Comparison of ENCODE assay signal across 33 cellular contexts in genomic region chr10:34477229-34477628, GRCh38.
"Had no signal": no experiment of that assay in that cellular context is flagged by ENCODE, and none has a peak within 500 bp of the region (broad histone marks: within the 10 kb centered on the region; RNA-seq: fewer than 3 reads in every experiment).

No MANE protein-coding gene starts in this region.

- FAIRE-seq: kidney had no signal

- H3K4me1 ChIP-seq: body of pancreas, gastrocnemius medialis, parathyroid adenoma, psoas muscle, sigmoid colon had no signal

- H3K27ac ChIP-seq: adrenal gland, body of pancreas, colonic mucosa, gastrocnemius medialis, parathyroid adenoma, psoas muscle, sigmoid colon, stomach, tibial nerve, WERI-Rb-1 had no signal

- H3K27me3 ChIP-seq: adrenal gland, body of pancreas, colonic mucosa, gastrocnemius medialis, sigmoid colon, stomach, tibial nerve had no signal

- ATAC-seq: activated CD4-positive, CD25-positive, alpha-beta regulatory T cell treated with anti-CD3 and anti-CD28 coated beads, Interleukin-2, amount 50 U/mL, for 24 hours; body of pancreas; effector memory CD8-positive, alpha-beta T cell; gastrocnemius medialis; naive thymus-derived CD8-positive, alpha-beta T cell; psoas muscle; stimulated activated memory B cell treated with anti-CD40 and anti-IgM and Interleukin-4, amounts not matched to agents 10 μg/mL and 1 μg/mL and 100 μg/mL, for 72 hours; T-helper 17 cell had no signal

- DNase-seq: activated CD4-positive, alpha-beta memory T cell treated with anti-CD3 and anti-CD28 coated beads for 36 hours; activated CD4-positive, alpha-beta T cell treated with anti-CD3 and anti-CD28 coated beads, Interleukin-2, amount 10 ng/mL, durations not matched to agents 24 days and 14 days; activated CD8-positive, alpha-beta memory T cell treated with anti-CD3 and anti-CD28 coated beads, Interleukin-2, amount 50 U/mL, for 4 hours; activated effector memory CD4-positive, alpha-beta T cell treated with anti-CD3 and anti-CD28 coated beads, Interleukin-2, amount 50 U/mL, for 16 hours; activated naive CD4-positive, alpha-beta T cell treated with anti-CD3 and anti-CD28 coated beads for 36 hours; activated naive CD8-positive, alpha-beta T cell treated with anti-CD3 and anti-CD28 coated beads for 36 hours; activated T-cell treated with anti-CD3 and anti-CD28 coated beads, Interleukin-2, amount 50 U/mL, for 1 hour; adrenal gland; aorta; body of pancreas; colonic mucosa; effector memory CD8-positive, alpha-beta T cell; erythroblast; gastrocnemius medialis; glutamatergic neuron; kidney; midbrain; naive thymus-derived CD8-positive, alpha-beta T cell; occipital lobe; psoas muscle; sigmoid colon; stimulated activated CD4-positive, alpha-beta T cell treated with anti-CD3 and anti-CD28 coated beads, Interleukin-1b, Interleukin-23, amount 100 ng/mL, for 48 hours; stimulated activated CD4-positive, alpha-beta T cell treated with anti-CD3 and anti-CD28 coated beads, Interleukin-4, amount 100 ng/mL, for 4 hours; stimulated activated CD8-positive, alpha-beta memory T cell treated with anti-CD3 and anti-CD28 coated beads, Interleukin-4, amount 100 ng/mL, for 48 hours; stomach; T-helper 17 cell; T1000; WERI-Rb-1 had no signal

- H3K36me3 ChIP-seq: adrenal gland, colonic mucosa, gastrocnemius medialis, sigmoid colon, stomach, tibial nerve, WERI-Rb-1 had no signal

- H3K4me3 ChIP-seq: adrenal gland, body of pancreas, colonic mucosa, gastrocnemius medialis, psoas muscle, sigmoid colon, smooth muscle cell, stomach, tibial nerve had no signal

- H3K9me3 ChIP-seq: adrenal gland, body of pancreas, colonic mucosa, gastrocnemius medialis, psoas muscle, sigmoid colon, stomach, tibial nerve had no signal
